8 cellular contexts compared by ENCODE assay signal in genomic region chr3:9809615-9810356, GRCh38. TPM values are rescaled to one million over a fixed set of nuclear protein-coding genes. Genes with fewer than 3 reads are reported as not detected.
DNase-seq lines count a peak whose midpoint lies in the region; ATAC-seq and TF ChIP-seq lines count a peak whose summit lies in the region.

A gene with protein sequence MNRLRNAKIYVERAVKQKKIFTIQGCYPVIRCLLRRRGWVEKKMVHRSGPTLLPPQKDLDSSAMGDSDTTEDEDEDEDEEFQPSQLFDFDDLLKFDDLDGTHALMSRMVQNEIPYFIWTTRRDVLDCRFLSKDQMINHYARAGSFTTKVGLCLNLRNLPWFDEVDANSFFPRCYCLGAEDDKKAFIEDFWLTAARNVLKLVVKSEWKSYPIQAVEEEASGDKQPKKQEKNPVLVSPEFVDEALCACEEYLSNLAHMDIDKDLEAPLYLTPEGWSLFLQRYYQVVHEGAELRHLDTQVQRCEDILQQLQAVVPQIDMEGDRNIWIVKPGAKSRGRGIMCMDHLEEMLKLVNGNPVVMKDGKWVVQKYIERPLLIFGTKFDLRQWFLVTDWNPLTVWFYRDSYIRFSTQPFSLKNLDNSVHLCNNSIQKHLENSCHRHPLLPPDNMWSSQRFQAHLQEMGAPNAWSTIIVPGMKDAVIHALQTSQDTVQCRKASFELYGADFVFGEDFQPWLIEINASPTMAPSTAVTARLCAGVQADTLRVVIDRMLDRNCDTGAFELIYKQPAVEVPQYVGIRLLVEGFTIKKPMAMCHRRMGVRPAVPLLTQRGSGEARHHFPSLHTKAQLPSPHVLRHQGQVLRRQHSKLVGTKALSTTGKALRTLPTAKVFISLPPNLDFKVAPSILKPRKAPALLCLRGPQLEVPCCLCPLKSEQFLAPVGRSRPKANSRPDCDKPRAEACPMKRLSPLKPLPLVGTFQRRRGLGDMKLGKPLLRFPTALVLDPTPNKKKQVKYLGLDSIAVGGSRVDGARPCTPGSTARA (plus strand): TSS chr3:9810262. CDS start chr3:9810662, 400 bp downstream.

- peak; percentile 34 for ATAC-seq in activated CD4-positive, alpha-beta T cell treated with anti-CD3 and anti-CD28 coated beads for 36 hours
- no peak for ATAC-seq in GM18858 (IDR thresholded peaks at IDR 0.05; ENCODE audit: unreplicated experiment)

- peak; percentile 68 for DNase-seq in GM10266 (ENCODE audit: extremely low spot score)
- no peak for DNase-seq in HFF-Myc (ENCODE audit: extremely low read depth, low read depth)
- DNase-seq in NCI-H2196 (lab: John Stamatoyannopoulos, UW; ENCODE audit: unreplicated experiment): peak; percentile 53
- DNase-seq in activated CD4-positive, alpha-beta T cell treated with anti-CD3 and anti-CD28 coated beads for 36 hours: peak; percentile 64
- DNase-seq in colonic mucosa: peak; percentile 87
- DNase-seq in kidney epithelial cell (ENCODE audit: low read depth): no peak
- DNase-seq in stimulated activated CD4-positive, alpha-beta T cell treated with anti-CD3 and anti-CD28 coated beads, Interleukin-15, amount 100 ng/mL, for 1 hour (ENCODE audit: low read depth in 1 of 2, low spot score in 1 of 2): peak; percentile 21 to 22

- peak within 1 kb of the TSS; percentile 46 for H3K4me3 ChIP-seq in HFF-Myc (replicated peaks; ENCODE audit: low read depth, low read length)
- peak within 1 kb of the TSS; percentile 61 for H3K4me3 ChIP-seq in colonic mucosa
- H3K4me3 ChIP-seq in kidney epithelial cell (ENCODE audit: low read depth, low read length): peak within 1 kb of the TSS; percentile 53

- peaks cover 34% of the 10 kb centered on the region for H3K4me1 Mint-ChIP-seq in activated CD4-positive, alpha-beta T cell treated with anti-CD3 and anti-CD28 coated beads for 36 hours

- H3K9me3 Mint-ChIP-seq in activated CD4-positive, alpha-beta T cell treated with anti-CD3 and anti-CD28 coated beads for 36 hours (ENCODE audit: low read depth): no peaks in the 10 kb centered on the region

- peaks cover 58% of the 10 kb centered on the region for H3K36me3 Mint-ChIP-seq in activated CD4-positive, alpha-beta T cell treated with anti-CD3 and anti-CD28 coated beads for 36 hours (ENCODE audit: low read depth)

- H3K4me1 ChIP-seq in colonic mucosa: peaks cover 7% of the 10 kb centered on the region

- H3K27ac ChIP-seq in colonic mucosa: peak within 1 kb of the TSS; percentile 89

- peak within 1 kb of the TSS; percentile 94 for H3K27ac Mint-ChIP-seq in activated CD4-positive, alpha-beta T cell treated with anti-CD3 and anti-CD28 coated beads for 36 hours

- CTCF ChIA-PET in activated CD4-positive, alpha-beta T cell treated with anti-CD3 and anti-CD28 coated beads for 36 hours (lab: Charles Lee): interaction anchor here (0.7 to 1.9 kb wide), 5 partner anchors 17 to 446 kb away, joined by 3 to 8 read pairs (median 4); partner anchors contain the start of gene ARPC4

- H3K4me3 Mint-ChIP-seq in activated CD4-positive, alpha-beta T cell treated with anti-CD3 and anti-CD28 coated beads for 36 hours: peak within 1 kb of the TSS; percentile 75

- no peaks in the 10 kb centered on the region for H3K9me3 ChIP-seq in colonic mucosa

- H3K27me3 Mint-ChIP-seq in activated CD4-positive, alpha-beta T cell treated with anti-CD3 and anti-CD28 coated beads for 36 hours: no peaks in the 10 kb centered on the region

- H3K27me3 ChIP-seq in colonic mucosa (no peaks in the 10 kb centered on the region), kidney epithelial cell (ENCODE audit: control insufficient read depth, insufficient read depth, low read length) (no peaks in the 10 kb centered on the region)

- TF ChIP-seq CTCF in GM10266 (IDR thresholded peaks at IDR 0.05; ENCODE audit: control insufficient read depth, insufficient read depth, low read depth, missing control alignments) (no peak), HFF-Myc (IDR thresholded peaks at IDR 0.05; ENCODE audit: low read depth, low read length, missing control alignments) (no peak), colonic mucosa (IDR thresholded peaks at IDR 0.05) (no peak), kidney epithelial cell (IDR thresholded peaks at IDR 0.05; ENCODE audit: insufficient read depth, low read length, poor library complexity, severe bottlenecking) (no peak)

- POLR2A ChIA-PET in activated CD4-positive, alpha-beta T cell treated with anti-CD3 and anti-CD28 coated beads for 36 hours (lab: Charles Lee): interaction anchor here (1.1 to 2.1 kb wide), 2 partner anchors 17 to 137 kb away, joined by 3 to 5 read pairs; partner anchors contain the start of gene ARPC4

- peak within 1 kb of the TSS; percentile 77 to 94 for H3K9ac ChIP-seq in colonic mucosa (ENCODE audit: low read depth in 2 of 2, low read length in 2 of 2)

- peaks cover 1% of the 10 kb centered on the region for H3K36me3 ChIP-seq in colonic mucosa
- peaks cover 1% of the 10 kb centered on the region for H3K36me3 ChIP-seq in kidney epithelial cell (ENCODE audit: control insufficient read depth, insufficient read depth, low read length)

- intact Hi-C loops in activated CD4-positive, alpha-beta T cell treated with anti-CD3 and anti-CD28 coated beads for 36 hours (cut with DNase I, micrococcal nuclease): loop anchor here in 1 of 2 experiments (1.0 kb wide), 1 partner anchor 16 kb away; the partner anchor contains the start of gene ARPC4
- intact Hi-C loops in colonic mucosa (cut with DNase I): no loop called here

RNA-seq across cellular contexts. Expression of the gene that starts here (rescaled TPM):
- 10 to 100 TPM; 47.5 to 49.8 TPM for total RNA-seq in activated CD4-positive, alpha-beta T cell treated with anti-CD3 and anti-CD28 coated beads for 36 hours
- total RNA-seq in colonic mucosa: 10 to 100 TPM; 25.0 to 28.7 TPM
- 12.4 and 18.8 TPM in 2 replicates for total RNA-seq in kidney epithelial cell

Comparison
In these comparisons a context has a peak if more than half of its experiments do, and no peak if none do; other contexts are left out.
1. DNase-seq: peak in GM10266 (single experiment), NCI-H2196 (single experiment), activated CD4-positive, alpha-beta T cell treated with anti-CD3 and anti-CD28 coated beads for 36 hours (single experiment), colonic mucosa (single experiment) and stimulated activated CD4-positive, alpha-beta T cell treated with anti-CD3 and anti-CD28 coated beads, Interleukin-15, amount 100 ng/mL, for 1 hour (2 of 2); none in HFF-Myc (single experiment) and kidney epithelial cell (single experiment).
2. Peak in every context shown above with its lines, with median percentiles within 50 percentile points of each other: H3K4me3 ChIP-seq.